9 cellular contexts compared by ENCODE assay signal in the genomic region with DNA sequence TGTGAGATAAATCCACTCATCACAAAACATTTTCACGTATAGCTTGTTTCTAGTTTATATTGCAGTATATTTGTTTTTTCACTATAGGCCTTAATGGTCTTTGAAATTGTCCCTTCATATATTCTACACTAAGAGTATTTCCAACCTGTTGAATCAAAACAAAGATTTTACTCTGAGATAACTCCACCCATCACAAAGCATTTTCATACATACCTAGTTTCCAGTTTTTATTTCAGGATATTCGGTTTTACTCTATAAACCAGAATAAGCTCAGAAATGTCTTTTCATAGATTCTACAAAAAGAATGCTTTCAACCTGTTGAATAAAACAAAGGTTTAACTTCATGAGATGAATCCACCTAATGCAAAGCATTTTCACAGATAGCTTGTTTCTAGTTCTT.
"Had no signal": no experiment of that assay in that cellular context is flagged by ENCODE, and none has a peak within 500 bp of the region (broad histone marks: within the 10 kb centered on the region; RNA-seq: fewer than 3 reads in every experiment).

No MANE protein-coding gene starts in this region.

- H3K27ac ChIP-seq: VCaP, WERI-Rb-1 had no signal

- H3K36me3 ChIP-seq: WERI-Rb-1 had no signal

- ATAC-seq: activated CD4-positive, alpha-beta T cell treated with anti-CD3 and anti-CD28 coated beads for 36 hours; activated CD4-positive, CD25-positive, alpha-beta regulatory T cell treated with anti-CD3 and anti-CD28 coated beads, Interleukin-2, amount 50 U/mL, for 24 hours; activated CD8-positive, alpha-beta memory T cell treated with anti-CD3 and anti-CD28 coated beads, Interleukin-2, amount 10 ng/mL, durations not matched to agents 7 days and 5 days; activated CD8-positive, alpha-beta T cell treated with anti-CD3 and anti-CD28 coated beads for 36 hours; activated CD8-positive, alpha-beta T cell treated with anti-CD3 and anti-CD28 coated beads, Interleukin-2, amount 10 ng/mL, durations not matched to agents 7 days and 5 days; T-helper 17 cell; WTC11 had no signal
